ENCODE assay signal across 24 cellular contexts in the genomic region with DNA sequence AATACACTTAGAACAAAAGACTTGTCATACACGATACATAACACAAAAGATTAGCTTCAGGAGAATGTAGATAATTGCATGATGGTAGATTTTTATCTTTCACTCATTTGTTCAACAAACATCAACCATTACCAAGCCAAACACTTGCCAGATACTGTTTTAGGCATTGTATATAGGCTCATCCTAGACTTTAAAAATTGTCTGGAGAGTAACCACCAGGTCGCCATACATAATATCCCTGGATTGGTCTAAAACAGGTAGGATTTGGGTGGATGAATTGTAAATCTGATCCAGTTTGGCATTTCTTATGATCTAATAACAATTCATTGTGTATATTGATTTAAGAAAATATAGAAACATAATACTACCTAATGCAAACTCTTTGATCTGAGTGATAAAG. TPM values are rescaled to one million over a fixed set of nuclear protein-coding genes. Genes with fewer than 3 reads are reported as not detected.
A peak's percentile ranks its signal among the peaks of the same experiment; 100 is the strongest.
DNase-seq lines count a peak whose midpoint lies in the region; ATAC-seq, FAIRE-seq and TF ChIP-seq lines count a peak whose summit lies in the region.
"Had no signal": no experiment of that assay in that cellular context is flagged by ENCODE, and none has a peak within 500 bp of the region (broad histone marks: within the 10 kb centered on the region; RNA-seq: fewer than 3 reads in every experiment).

No MANE protein-coding gene starts in this region.

- POLR2A ChIA-PET in activated CD8-positive, alpha-beta T cell treated with anti-CD3 and anti-CD28 coated beads for 36 hours (lab: Charles Lee): interaction anchor here (0.6 to 13.9 kb wide), 8 partner anchors 9 to 40 kb away, joined by 3 to 204 read pairs (median 5); a partner anchor contains a TSS
- POLR2A ChIA-PET in WTC11 (lab: Charles Lee): no interaction called here

- 0 out of 2 replicates have a peak, but pooled peaks have one; percentile 3 for TF ChIP-seq POLR2A in GM12891 (IDR thresholded peaks at IDR 0.05; ENCODE audit: low read depth, low read length)

- FAIRE-seq in GM12891 (lab: Jason Lieb, UNC): peak; percentile 75

- no peaks in the 10 kb centered on the region for H3K36me3 ChIP-seq in muscle layer of duodenum (ENCODE audit: control insufficient read depth in 1 of 2, insufficient read depth in 2 of 2, low read length in 2 of 2)
- H3K36me3 ChIP-seq: BLaER1, esophagus muscularis mucosa, gastroesophageal sphincter, SJCRH30 had no signal

- DNase-seq in activated CD8-positive, alpha-beta memory T cell treated with anti-CD3 and anti-CD28 coated beads, Interleukin-2, amount 10 ng/mL, durations not matched to agents 7 days and 5 days: no peak
- no peak for DNase-seq in activated CD8-positive, alpha-beta memory T cell treated with anti-CD3 and anti-CD28 coated beads, Interleukin-2, amount 50 U/mL, for 4 hours
- DNase-seq in GM12891 (ENCODE audit: insufficient read length, low spot score) (no peak), ecto neural progenitor cell (ENCODE audit: low spot score) (no peak), retina (no peak), WTC11 (ENCODE audit: low spot score) (no peak)
- no peak for DNase-seq in activated CD8-positive, alpha-beta T cell treated with anti-CD3 and anti-CD28 coated beads for 36 hours
- DNase-seq: anterior cingulate cortex; central memory CD4-positive, alpha-beta T cell; HFFc6; mesenchymal stem cell; NCI-H187; NCI-H774; SJCRH30; T-helper 9 cell had no signal

- ATAC-seq in activated CD8-positive, alpha-beta memory T cell treated with anti-CD3 and anti-CD28 coated beads, Interleukin-2, amount 10 ng/mL, durations not matched to agents 7 days and 5 days: no peak
- no peak for ATAC-seq in activated CD8-positive, alpha-beta T cell treated with anti-CD3 and anti-CD28 coated beads for 36 hours
- no peak for ATAC-seq in WTC11
- ATAC-seq: activated CD4-positive, CD25-positive, alpha-beta regulatory T cell treated with anti-CD3 and anti-CD28 coated beads, Interleukin-2, amount 50 U/mL, for 24 hours; gastroesophageal sphincter had no signal

- H3K27ac Mint-ChIP-seq in activated CD8-positive, alpha-beta memory T cell treated with anti-CD3 and anti-CD28 coated beads, Interleukin-2, amount 10 ng/mL, durations not matched to agents 7 days and 5 days: peak overlapping the region; percentile 98
- H3K27ac Mint-ChIP-seq in activated CD8-positive, alpha-beta T cell treated with anti-CD3 and anti-CD28 coated beads for 36 hours: peak overlapping the region; percentile 97
- no peak overlapping the region for H3K27ac Mint-ChIP-seq in WTC11
- H3K27ac Mint-ChIP-seq: HFFc6, nephron had no signal

- H3K36me3 Mint-ChIP-seq in activated CD8-positive, alpha-beta memory T cell treated with anti-CD3 and anti-CD28 coated beads, Interleukin-2, amount 10 ng/mL, durations not matched to agents 7 days and 5 days: peaks cover 52% of the 10 kb centered on the region
- H3K36me3 Mint-ChIP-seq in activated CD8-positive, alpha-beta T cell treated with anti-CD3 and anti-CD28 coated beads for 36 hours (ENCODE audit: low read depth): peaks cover 36% of the 10 kb centered on the region
- no peaks in the 10 kb centered on the region for H3K36me3 Mint-ChIP-seq in WTC11

- TF ChIP-seq CTCF in activated CD8-positive, alpha-beta T cell treated with anti-CD3 and anti-CD28 coated beads for 36 hours (IDR thresholded peaks at IDR 0.05): no peak
- no peak for TF ChIP-seq CTCF in WTC11 (IDR thresholded peaks at IDR 0.05)

- CTCF ChIA-PET in activated CD8-positive, alpha-beta memory T cell treated with anti-CD3 and anti-CD28 coated beads, Interleukin-2, amount 10 ng/mL, durations not matched to agents 7 days and 5 days (lab: Charles Lee): interaction anchor here (0.7 to 3.2 kb wide), 7 partner anchors 8 to 32 kb away, joined by 3 to 14 read pairs (median 3); a partner anchor contains a TSS
- CTCF ChIA-PET in activated CD8-positive, alpha-beta T cell treated with anti-CD3 and anti-CD28 coated beads for 36 hours (lab: Charles Lee): interaction anchor here (1.0 to 1.2 kb wide), 4 partner anchors 9 to 22 kb away, joined by 3 to 4 read pairs (median 4); a partner anchor contains a TSS
- CTCF ChIA-PET in WTC11 (lab: Charles Lee): no interaction called here

- H3K4me3 ChIP-seq in muscle layer of duodenum (ENCODE audit: low read depth in 1 of 2, low read length in 2 of 2): no peak overlapping the region
- H3K4me3 ChIP-seq: BLaER1, esophagus muscularis mucosa, gastroesophageal sphincter, SJCRH30 had no signal

- no peaks in the 10 kb centered on the region for H3K9me3 ChIP-seq in muscle layer of duodenum (ENCODE audit: control insufficient read depth in 1 of 2, low read length in 2 of 2)
- H3K9me3 ChIP-seq: BLaER1, esophagus muscularis mucosa, gastroesophageal sphincter, SJCRH30 had no signal

- H3K4me1 ChIP-seq in muscle layer of duodenum (ENCODE audit: control insufficient read depth in 1 of 2, insufficient read depth in 2 of 2, low read length in 2 of 2): peaks cover 0 to 6% of the 10 kb centered on the region in 2 donors
- H3K4me1 ChIP-seq: BLaER1, esophagus muscularis mucosa, gastroesophageal sphincter, parathyroid adenoma, SJCRH30 had no signal

- intact Hi-C loops in activated CD8-positive, alpha-beta T cell treated with anti-CD3 and anti-CD28 coated beads for 36 hours (cut with micrococcal nuclease): no loop called here

- H3K27me3 ChIP-seq in muscle layer of duodenum (ENCODE audit: low read depth, low read length): no peaks in the 10 kb centered on the region
- H3K27me3 ChIP-seq: BLaER1, gastroesophageal sphincter had no signal

- peaks cover 87% of the 10 kb centered on the region for H3K4me1 Mint-ChIP-seq in activated CD8-positive, alpha-beta memory T cell treated with anti-CD3 and anti-CD28 coated beads, Interleukin-2, amount 10 ng/mL, durations not matched to agents 7 days and 5 days
- peaks cover 88% of the 10 kb centered on the region for H3K4me1 Mint-ChIP-seq in activated CD8-positive, alpha-beta T cell treated with anti-CD3 and anti-CD28 coated beads for 36 hours (ENCODE audit: low read depth)
- peaks cover 2% of the 10 kb centered on the region; the same call in 1 of the 2 replicates for H3K4me1 Mint-ChIP-seq in WTC11
- H3K4me1 Mint-ChIP-seq: nephron had no signal

- no peaks in the 10 kb centered on the region for H3K27me3 Mint-ChIP-seq in activated CD8-positive, alpha-beta memory T cell treated with anti-CD3 and anti-CD28 coated beads, Interleukin-2, amount 10 ng/mL, durations not matched to agents 7 days and 5 days
- no peaks in the 10 kb centered on the region for H3K27me3 Mint-ChIP-seq in activated CD8-positive, alpha-beta T cell treated with anti-CD3 and anti-CD28 coated beads for 36 hours
- no peaks in the 10 kb centered on the region for H3K27me3 Mint-ChIP-seq in WTC11 (ENCODE audit: low read depth)

- H3K9me3 Mint-ChIP-seq in activated CD8-positive, alpha-beta memory T cell treated with anti-CD3 and anti-CD28 coated beads, Interleukin-2, amount 10 ng/mL, durations not matched to agents 7 days and 5 days (ENCODE audit: low read depth): no peaks in the 10 kb centered on the region
- H3K9me3 Mint-ChIP-seq in activated CD8-positive, alpha-beta T cell treated with anti-CD3 and anti-CD28 coated beads for 36 hours: no peaks in the 10 kb centered on the region
- no peaks in the 10 kb centered on the region; the same call in 1 of the 2 replicates for H3K9me3 Mint-ChIP-seq in WTC11
- H3K9me3 Mint-ChIP-seq: HFFc6, nephron had no signal

- H3K27ac ChIP-seq in muscle layer of duodenum (ENCODE audit: low read length): peak overlapping the region; percentile 5
- H3K27ac ChIP-seq: BLaER1, esophagus muscularis mucosa, gastroesophageal sphincter, parathyroid adenoma, SJCRH30 had no signal

- peak overlapping the region; percentile 78 for H3K4me3 Mint-ChIP-seq in activated CD8-positive, alpha-beta memory T cell treated with anti-CD3 and anti-CD28 coated beads, Interleukin-2, amount 10 ng/mL, durations not matched to agents 7 days and 5 days
- H3K4me3 Mint-ChIP-seq in activated CD8-positive, alpha-beta T cell treated with anti-CD3 and anti-CD28 coated beads for 36 hours: peak overlapping the region; percentile 67
- H3K4me3 Mint-ChIP-seq in WTC11: no peak overlapping the region
- H3K4me3 Mint-ChIP-seq: HFFc6, nephron had no signal

TF ChIP-seq in GM12891, 5 proteins besides CTCF, POLR2A, EP300 and RAD21:
- TF ChIP-seq POLR2AphosphoS5 (IDR thresholded peaks at IDR 0.05; ENCODE audit: low read depth, low read length): peak; percentile 76
- no peak for TF ChIP-seq TAF1 (IDR thresholded peaks at IDR 0.05; ENCODE audit: low read depth, low read length)
- TF ChIP-seq PAX5 (IDR thresholded peaks at IDR 0.05; ENCODE audit: insufficient read depth, low read length, severe bottlenecking): no peak

TF ChIP-seq in WTC11, 78 proteins besides CTCF, POLR2A, EP300 and RAD21 (continues in another document):
- no peak for TF ChIP-seq FOXJ3 (CRISPR knock-in tag; IDR thresholded peaks at IDR 0.05; ENCODE audit: borderline replicate concordance)
- no peak for TF ChIP-seq FOXP1 (CRISPR knock-in tag; IDR thresholded peaks at IDR 0.05; ENCODE audit: borderline replicate concordance)
- TF ChIP-seq, protein P1, sequence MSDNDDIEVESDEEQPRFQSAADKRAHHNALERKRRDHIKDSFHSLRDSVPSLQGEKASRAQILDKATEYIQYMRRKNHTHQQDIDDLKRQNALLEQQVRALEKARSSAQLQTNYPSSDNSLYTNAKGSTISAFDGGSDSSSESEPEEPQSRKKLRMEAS (CRISPR knock-in tag; IDR thresholded peaks at IDR 0.05): no peak

RNA-seq across cellular contexts. Expression of a gene that starts 22.8 kb away (rescaled TPM):
- total RNA-seq in activated CD8-positive, alpha-beta memory T cell treated with anti-CD3 and anti-CD28 coated beads, Interleukin-2, amount 10 ng/mL, durations not matched to agents 7 days and 5 days: 100 to 1,000 TPM; 107 to 182 TPM
- 77.2 TPM for polyA plus RNA-seq in GM12891 (2012; ENCODE audit: low read depth, missing spikeins)
- 1 to 10 TPM; 1.4 to 2.2 TPM for total RNA-seq in activated CD8-positive, alpha-beta T cell treated with anti-CD3 and anti-CD28 coated beads for 36 hours
- 0.14 TPM in 1 of 3 replicates, not detected in the others for total RNA-seq in WTC11 (2021)
- total RNA-seq: A673, gastroesophageal sphincter, HFFc6, SJCRH30, urinary bladder had no signal

RNA-seq across cellular contexts. Expression of a gene that starts 31.9 kb away (rescaled TPM):
- total RNA-seq in activated CD8-positive, alpha-beta memory T cell treated with anti-CD3 and anti-CD28 coated beads, Interleukin-2, amount 10 ng/mL, durations not matched to agents 7 days and 5 days: 100 to 1,000 TPM; 514 to 528 TPM
- polyA plus RNA-seq in GM12891 (2012; ENCODE audit: low read depth, missing spikeins): 94.1 TPM
- total RNA-seq in activated CD8-positive, alpha-beta T cell treated with anti-CD3 and anti-CD28 coated beads for 36 hours: 100 to 1,000 TPM; 190 to 198 TPM
- total RNA-seq in WTC11 (2021): 74.8 to 80.6 TPM (median 78.5 TPM) in 3 replicates

RNA-seq across cellular contexts. Expression of a gene that starts 38.8 kb away (rescaled TPM):
- total RNA-seq in activated CD8-positive, alpha-beta memory T cell treated with anti-CD3 and anti-CD28 coated beads, Interleukin-2, amount 10 ng/mL, durations not matched to agents 7 days and 5 days: 10 to 100 TPM; 71.6 to 88.5 TPM
- polyA plus RNA-seq in GM12891 (2012; ENCODE audit: low read depth, missing spikeins): 71.3 TPM
- 10 to 100 TPM; 40.5 to 45.3 TPM for total RNA-seq in activated CD8-positive, alpha-beta T cell treated with anti-CD3 and anti-CD28 coated beads for 36 hours
- total RNA-seq in WTC11 (2021): 31.5 to 33.4 TPM (median 33.1 TPM) in 3 replicates

RNA-seq across cellular contexts. Expression of a gene that starts 57.1 kb away (rescaled TPM):
- total RNA-seq in activated CD8-positive, alpha-beta memory T cell treated with anti-CD3 and anti-CD28 coated beads, Interleukin-2, amount 10 ng/mL, durations not matched to agents 7 days and 5 days: not detected
- polyA plus RNA-seq in GM12891 (2012; ENCODE audit: low read depth, missing spikeins): not detected
- total RNA-seq in activated CD8-positive, alpha-beta T cell treated with anti-CD3 and anti-CD28 coated beads for 36 hours: not detected
- not detected in 3 replicates for total RNA-seq in WTC11 (2021)
- total RNA-seq: A673, esophagus muscularis mucosa, gastroesophageal sphincter, HFFc6, urinary bladder had no signal
- polyA plus RNA-seq: urinary bladder had no signal

Comparison
In these comparisons a context has a peak if more than half of its experiments do, and no peak if none do; other contexts are left out.
1. RNA of a gene that starts 22.8 kb away (total RNA-seq): 107 to 182 TPM in activated CD8-positive, alpha-beta memory T cell treated with anti-CD3 and anti-CD28 coated beads, Interleukin-2, amount 10 ng/mL, durations not matched to agents 7 days and 5 days; 1.4 to 2.2 TPM in activated CD8-positive, alpha-beta T cell treated with anti-CD3 and anti-CD28 coated beads for 36 hours and 0.14 TPM in WTC11; every median in the first group is over 10 times any median in the second.